Comparison of ENCODE assay signal across 7 cellular contexts in the genomic region with DNA sequence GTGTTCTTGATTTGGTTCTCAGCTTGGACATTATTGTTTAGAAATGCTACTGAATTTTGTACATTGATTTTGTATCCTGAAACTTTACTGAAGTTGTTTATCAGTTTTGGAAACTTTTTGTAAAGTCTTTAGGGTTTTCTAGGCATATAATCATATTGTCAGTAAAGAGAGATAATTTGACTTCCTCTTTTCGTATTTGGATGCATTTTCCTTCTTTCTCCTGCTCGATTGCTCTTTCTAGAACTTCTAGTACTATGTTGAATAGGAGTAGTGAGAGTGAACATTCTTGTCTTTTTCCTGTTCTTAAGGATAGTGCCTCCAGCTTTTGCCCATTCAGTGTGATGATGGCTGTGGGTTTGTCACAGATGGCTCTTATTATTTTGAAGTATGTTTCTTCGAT. TPM values are rescaled to one million over a fixed set of nuclear protein-coding genes. Genes with fewer than 3 reads are reported as not detected.
"Had no signal": no experiment of that assay in that cellular context is flagged by ENCODE, and none has a peak within 500 bp of the region (broad histone marks: within the 10 kb centered on the region; RNA-seq: fewer than 3 reads in every experiment).

No MANE protein-coding gene starts in this region.

- H3K27ac ChIP-seq: HL-60 had no signal

- ATAC-seq: GM23338, HepG2 had no signal

- H3K4me2 ChIP-seq: GM23338 had no signal

- H3K4me3 ChIP-seq: GM23338 had no signal

- DNase-seq: H9, HCEC 1CT had no signal

- H2AFZ ChIP-seq: GM23338 had no signal

RNA-seq across cellular contexts. Expression of a gene that starts 24.1 kb away (rescaled TPM):
- polyA plus RNA-seq: GM23338, H1, HepG2, IgD-negative memory B cell had no signal

RNA-seq across cellular contexts. Expression of a gene that starts 55.4 kb away (rescaled TPM):
- polyA plus RNA-seq: GM23338, H1, HepG2, IgD-negative memory B cell had no signal
